ENCODE assay signal across 10 cellular contexts in genomic region chr3:129625071-129625874, GRCh38. TPM values are rescaled to one million over a fixed set of nuclear protein-coding genes. Genes with fewer than 3 reads are reported as not detected.
DNase-seq lines count a peak whose midpoint lies in the region; ATAC-seq, FAIRE-seq and TF ChIP-seq lines count a peak whose summit lies in the region.
"Had no signal": no experiment of that assay in that cellular context is flagged by ENCODE, and none has a peak within 500 bp of the region (broad histone marks: within the 10 kb centered on the region; RNA-seq: fewer than 3 reads in every experiment).

No MANE protein-coding gene starts in this region.

- H3K36me3 ChIP-seq in right lobe of liver: no peaks in the 10 kb centered on the region
- H3K36me3 ChIP-seq: neutrophil had no signal

- H3K4me3 Mint-ChIP-seq in activated naive CD8-positive, alpha-beta T cell: peak overlapping the region; percentile 72
- H3K4me3 Mint-ChIP-seq in activated naive CD8-positive, alpha-beta T cell treated with anti-CD3 and anti-CD28 coated beads for 36 hours: no peak overlapping the region
- peak overlapping the region; percentile 57 for H3K4me3 Mint-ChIP-seq in activated naive CD8-positive, alpha-beta T cell treated with anti-CD3 and anti-CD28 coated beads, Interleukin-2, amount 10 ng/mL, durations not matched to agents 7 days and 5 days

- intact Hi-C loops in right lobe of liver (cut with DNase I): no loop called here

- H3K36me3 Mint-ChIP-seq in activated naive CD8-positive, alpha-beta T cell: no peaks in the 10 kb centered on the region
- no peaks in the 10 kb centered on the region for H3K36me3 Mint-ChIP-seq in activated naive CD8-positive, alpha-beta T cell treated with anti-CD3 and anti-CD28 coated beads for 36 hours
- H3K36me3 Mint-ChIP-seq in activated naive CD8-positive, alpha-beta T cell treated with anti-CD3 and anti-CD28 coated beads, Interleukin-2, amount 10 ng/mL, durations not matched to agents 7 days and 5 days: no peaks in the 10 kb centered on the region

- no peak for TF ChIP-seq CTCF in right lobe of liver (IDR thresholded peaks at IDR 0.05)

- peaks cover 3% of the 10 kb centered on the region for H3K27me3 Mint-ChIP-seq in activated naive CD8-positive, alpha-beta T cell
- no peaks in the 10 kb centered on the region for H3K27me3 Mint-ChIP-seq in activated naive CD8-positive, alpha-beta T cell treated with anti-CD3 and anti-CD28 coated beads for 36 hours
- H3K27me3 Mint-ChIP-seq in activated naive CD8-positive, alpha-beta T cell treated with anti-CD3 and anti-CD28 coated beads, Interleukin-2, amount 10 ng/mL, durations not matched to agents 7 days and 5 days: peaks cover 14% of the 10 kb centered on the region
- H3K27me3 Mint-ChIP-seq: activated B cell treated with CpG ODN at 0.5 μM for 24 hours had no signal

- no peak for FAIRE-seq in urothelium cell line (lab: Jason Lieb, UNC)

- POLR2A ChIA-PET in activated naive CD8-positive, alpha-beta T cell treated with anti-CD3 and anti-CD28 coated beads, Interleukin-2, amount 10 ng/mL, durations not matched to agents 7 days and 5 days (lab: Charles Lee): no interaction called here

- H3K9me3 Mint-ChIP-seq in activated naive CD8-positive, alpha-beta T cell (ENCODE audit: low read depth): no peaks in the 10 kb centered on the region
- no peaks in the 10 kb centered on the region for H3K9me3 Mint-ChIP-seq in activated naive CD8-positive, alpha-beta T cell treated with anti-CD3 and anti-CD28 coated beads for 36 hours
- H3K9me3 Mint-ChIP-seq in activated naive CD8-positive, alpha-beta T cell treated with anti-CD3 and anti-CD28 coated beads, Interleukin-2, amount 10 ng/mL, durations not matched to agents 7 days and 5 days: no peaks in the 10 kb centered on the region
- H3K9me3 Mint-ChIP-seq: activated B cell treated with CpG ODN at 0.5 μM for 24 hours had no signal

- peaks cover 16% of the 10 kb centered on the region for H3K4me1 Mint-ChIP-seq in activated naive CD8-positive, alpha-beta T cell (ENCODE audit: low read depth)
- peaks cover 11% of the 10 kb centered on the region for H3K4me1 Mint-ChIP-seq in activated naive CD8-positive, alpha-beta T cell treated with anti-CD3 and anti-CD28 coated beads for 36 hours
- H3K4me1 Mint-ChIP-seq in activated naive CD8-positive, alpha-beta T cell treated with anti-CD3 and anti-CD28 coated beads, Interleukin-2, amount 10 ng/mL, durations not matched to agents 7 days and 5 days: peaks cover 19% of the 10 kb centered on the region

- DNase-seq in activated naive CD8-positive, alpha-beta T cell treated with anti-CD3 and anti-CD28 coated beads for 36 hours: no peak
- no peak for DNase-seq in activated naive CD8-positive, alpha-beta T cell treated with anti-CD3 and anti-CD28 coated beads, Interleukin-2, amount 10 ng/mL, durations not matched to agents 7 days and 5 days
- DNase-seq in right lobe of liver (peak in 2 of 3 donors; percentile 26 to 50), urothelium cell line (ENCODE audit: low spot score) (peak; percentile 56), medulla oblongata (ENCODE audit: extremely low spot score) (no peak)
- DNase-seq: activated B cell treated with CpG ODN at 0.5 μM for 24 hours had no signal

- ATAC-seq in activated naive CD8-positive, alpha-beta T cell treated with anti-CD3 and anti-CD28 coated beads, Interleukin-2, amount 10 ng/mL, durations not matched to agents 7 days and 5 days (ENCODE audit: low read depth): no peak
- ATAC-seq in right lobe of liver (no peak), GM21390 (IDR thresholded peaks at IDR 0.05; ENCODE audit: unreplicated experiment) (no peak), HG02981 (IDR thresholded peaks at IDR 0.05; ENCODE audit: unreplicated experiment) (no peak)

- WGBS in right lobe of liver (ENCODE audit: insufficient coverage, low coverage, low lambda C conversion rate, missing lambda C conversion rate): 65% methylated on average over 5 of the region's 12 CpGs

- no peaks in the 10 kb centered on the region for H3K27me3 ChIP-seq in right lobe of liver

- H3K4me3 ChIP-seq in right lobe of liver: no peak overlapping the region

- no peak for TF ChIP-seq POLR2A in right lobe of liver (IDR thresholded peaks at IDR 0.05)

- peak overlapping the region; percentile 85 to 97 (median 92) for H3K27ac ChIP-seq in right lobe of liver
- H3K27ac ChIP-seq: neutrophil had no signal

- no peaks in the 10 kb centered on the region for H3K9me3 ChIP-seq in right lobe of liver
- H3K9me3 ChIP-seq: neutrophil had no signal

- H3K27ac Mint-ChIP-seq in activated naive CD8-positive, alpha-beta T cell: no peak overlapping the region
- no peak overlapping the region for H3K27ac Mint-ChIP-seq in activated naive CD8-positive, alpha-beta T cell treated with anti-CD3 and anti-CD28 coated beads for 36 hours
- H3K27ac Mint-ChIP-seq in activated naive CD8-positive, alpha-beta T cell treated with anti-CD3 and anti-CD28 coated beads, Interleukin-2, amount 10 ng/mL, durations not matched to agents 7 days and 5 days: no peak overlapping the region
- H3K27ac Mint-ChIP-seq: activated B cell treated with CpG ODN at 0.5 μM for 24 hours had no signal

- H3K4me1 ChIP-seq in right lobe of liver: peaks cover 0 to 23% (median 2%) of the 10 kb centered on the region in 4 donors

RNA-seq across cellular contexts. Expression of gene PLXND1, which starts 18.8 kb away (rescaled TPM):
- total RNA-seq in activated naive CD8-positive, alpha-beta T cell treated with anti-CD3 and anti-CD28 coated beads for 36 hours: 1 to 10 TPM; 1.5 to 1.6 TPM
- total RNA-seq in activated naive CD8-positive, alpha-beta T cell treated with anti-CD3 and anti-CD28 coated beads, Interleukin-2, amount 10 ng/mL, durations not matched to agents 7 days and 5 days: 10 to 100 TPM; 30.0 to 38.3 TPM
- total RNA-seq in right lobe of liver: 10 to 100 TPM; 27.0 to 48.8 (median 29.6) TPM

Comparison
In these comparisons a context has a peak if more than half of its experiments do, and no peak if none do; other contexts are left out.
1. RNA of gene PLXND1, which starts 18.8 kb away (total RNA-seq): 30.0 to 38.3 TPM in activated naive CD8-positive, alpha-beta T cell treated with anti-CD3 and anti-CD28 coated beads, Interleukin-2, amount 10 ng/mL, durations not matched to agents 7 days and 5 days and 27.0 to 48.8 TPM in right lobe of liver; 1.5 to 1.6 TPM in activated naive CD8-positive, alpha-beta T cell treated with anti-CD3 and anti-CD28 coated beads for 36 hours; every median in the first group is over 10 times any median in the second.
2. DNase-seq: peak in right lobe of liver (2 of 3) and urothelium cell line (single experiment); none in activated naive CD8-positive, alpha-beta T cell treated with anti-CD3 and anti-CD28 coated beads for 36 hours (single experiment), activated naive CD8-positive, alpha-beta T cell treated with anti-CD3 and anti-CD28 coated beads, Interleukin-2, amount 10 ng/mL, durations not matched to agents 7 days and 5 days (single experiment) and medulla oblongata (single experiment).